1 cellular context compared by ENCODE assay signal in genomic region chr1:27234054-27234882, GRCh38.
TF ChIP-seq lines count a peak whose summit lies in the region.

WDTC1 (plus strand) TSS chr1:27234632; CDS start chr1:27261055, 26,423 bp downstream.

TF ChIP-seq in K562, 482 proteins besides CTCF, POLR2A, EP300 and RAD21 (continued from another document):
- peak in 1 of 2 experiments; percentile 92 for TF ChIP-seq AFF1 (IDR thresholded peaks at IDR 0.05; ENCODE audit: low read depth in 1 of 2, partially characterized antibody in 2 of 2)
- TF ChIP-seq E2F8 (IDR thresholded peaks at IDR 0.05; ENCODE audit: low read depth, partially characterized antibody) = peak; percentile 73
- TF ChIP-seq USF1 (CRISPR knock-in tag; IDR thresholded peaks at IDR 0.05) = peak; percentile 4; the same call in 1 of the 2 replicates
- peak; percentile 79 to 88 for TF ChIP-seq E2F6 (IDR thresholded peaks at IDR 0.05; ENCODE audit: borderline replicate concordance in 1 of 2, extremely low read depth in 1 of 2, insufficient read depth in 1 of 2, insufficient read length in 1 of 2, low read depth in 1 of 2, low read length in 1 of 2, poor library complexity in 1 of 2, severe bottlenecking in 1 of 2)
- TF ChIP-seq ZNF316 (IDR thresholded peaks at IDR 0.05) = no peak
- TF ChIP-seq ZNF124 (CRISPR knock-in tag; IDR thresholded peaks at IDR 0.05) = no peak
- no peak for TF ChIP-seq TCF7 (IDR thresholded peaks at IDR 0.05; ENCODE audit: borderline replicate concordance)
- no peak for TF ChIP-seq ZNF586 (CRISPR knock-in tag; conservative IDR thresholded peaks at IDR 0.05)
- TF ChIP-seq MED1 (CRISPR knock-in tag; IDR thresholded peaks at IDR 0.05; ENCODE audit: borderline replicate concordance) = no peak
- TF ChIP-seq ARID2 (IDR thresholded peaks at IDR 0.05) = no peak
- TF ChIP-seq NELFE (IDR thresholded peaks at IDR 0.05; ENCODE audit: insufficient read depth, insufficient read length) = no peak
- TF ChIP-seq NR4A1 (CRISPR knock-in tag; IDR thresholded peaks at IDR 0.05) = no peak
- no peak for TF ChIP-seq NR4A1 (tag; IDR thresholded peaks at IDR 0.05)
- peak; percentile 91; the same call in 1 of the 2 replicates for TF ChIP-seq ZBTB2 (IDR thresholded peaks at IDR 0.05)
- TF ChIP-seq TBP (optimal IDR thresholded peaks at IDR 0.05; ENCODE audit: low read depth, low read length) = peak; percentile 50
- no peak for TF ChIP-seq PHB2 (IDR thresholded peaks at IDR 0.05; ENCODE audit: low read depth)
- TF ChIP-seq ZNF165 (CRISPR knock-in tag; IDR thresholded peaks at IDR 0.05; ENCODE audit: borderline replicate concordance) = no peak
- no peak for TF ChIP-seq ZKSCAN3 (CRISPR knock-in tag; IDR thresholded peaks at IDR 0.05)
- no peak for TF ChIP-seq TEAD2 (tag; IDR thresholded peaks at IDR 0.05)
- no peak for TF ChIP-seq CGGBP1 (CRISPR knock-in tag; IDR thresholded peaks at IDR 0.05)
- no peak for TF ChIP-seq TSC22D4 (tag; IDR thresholded peaks at IDR 0.05)
- TF ChIP-seq FOS (IDR thresholded peaks at IDR 0.05; ENCODE audit: extremely low read depth, insufficient read length) = peak; percentile 85
- TF ChIP-seq KHSRP (IDR thresholded peaks at IDR 0.05) = no peak
- no peak for TF ChIP-seq SNRNP70 (optimal IDR thresholded peaks at IDR 0.05; ENCODE audit: low read depth, low read length)
- peak; percentile 85 for TF ChIP-seq HMGN3 (IDR thresholded peaks at IDR 0.05; ENCODE audit: borderline replicate concordance, extremely low read depth, insufficient read length, low read depth, low read length)
- no peak; a peak in 2 of 4 replicates for TF ChIP-seq TBL1XR1 (IDR thresholded peaks at IDR 0.05; ENCODE audit: low read length in 2 of 2)
- TF ChIP-seq KLF6 (CRISPR knock-in tag; IDR thresholded peaks at IDR 0.05; ENCODE audit: borderline replicate concordance) = 0 out of 2 replicates have a peak, but pooled peaks have one; percentile 3
- no peak for TF ChIP-seq ILK (tag; IDR thresholded peaks at IDR 0.05; ENCODE audit: borderline replicate concordance, low read depth)
- no peak for TF ChIP-seq RFX7 (CRISPR knock-in tag; IDR thresholded peaks at IDR 0.05)
- no peak for TF ChIP-seq MIER1 (IDR thresholded peaks at IDR 0.05; ENCODE audit: low read depth)
- no peak for TF ChIP-seq ATF2 (CRISPR knock-in tag; IDR thresholded peaks at IDR 0.05)
- no peak for TF ChIP-seq BRF1 (IDR thresholded peaks at IDR 0.05; ENCODE audit: borderline replicate concordance, extremely low read depth, insufficient read length)
- peak; percentile 67; the same call in 1 of the 2 replicates for TF ChIP-seq ZBTB43 (CRISPR knock-in tag; IDR thresholded peaks at IDR 0.05)
- TF ChIP-seq COPS2 (conservative IDR thresholded peaks at IDR 0.05) = no peak
- TF ChIP-seq ZNF778 (CRISPR knock-in tag; IDR thresholded peaks at IDR 0.05) = no peak
- no peak for TF ChIP-seq NR2F6 (CRISPR knock-in tag; IDR thresholded peaks at IDR 0.05)
- no peak for TF ChIP-seq GATA2 (CRISPR knock-in tag; IDR thresholded peaks at IDR 0.05)
- TF ChIP-seq CREBBP (IDR thresholded peaks at IDR 0.05; ENCODE audit: low read depth, low read length) = no peak
- TF ChIP-seq RNF219 (CRISPR knock-in tag; IDR thresholded peaks at IDR 0.05) = no peak
- no peak for TF ChIP-seq YBX1 (IDR thresholded peaks at IDR 0.05)
- no peak for TF ChIP-seq MECOM (CRISPR knock-in tag; IDR thresholded peaks at IDR 0.05)
- peak; percentile 89; the same call in 1 of the 2 replicates for TF ChIP-seq MTA1 (IDR thresholded peaks at IDR 0.05; ENCODE audit: borderline replicate concordance)
- peak; percentile 83 for TF ChIP-seq POLR2G (IDR thresholded peaks at IDR 0.05; ENCODE audit: low read depth, low read length)
- TF ChIP-seq ZFP1 (CRISPR knock-in tag; IDR thresholded peaks at IDR 0.05) = no peak
- no peak for TF ChIP-seq RAD51 (IDR thresholded peaks at IDR 0.05; ENCODE audit: borderline replicate concordance, low read depth)
- no peak for TF ChIP-seq ZNF239 (CRISPR knock-in tag; IDR thresholded peaks at IDR 0.05)
- TF ChIP-seq ZBTB34 (CRISPR knock-in tag; IDR thresholded peaks at IDR 0.05) = no peak
- TF ChIP-seq HDAC1 (IDR thresholded peaks at IDR 0.05) = peak in 1 of 2 experiments; percentile 90; a peak in 2 of 4 replicates
